In genomic region chr1:167544447-167544846, GRCh38 we compare ENCODE assay signal across 15 cellular contexts. TPM values are rescaled to one million over a fixed set of nuclear protein-coding genes. Genes with fewer than 3 reads are reported as not detected.
DNase-seq lines count a peak whose midpoint lies in the region; FAIRE-seq and TF ChIP-seq lines count a peak whose summit lies in the region.
"Had no signal": no experiment of that assay in that cellular context is flagged by ENCODE, and none has a peak within 500 bp of the region (broad histone marks: within the 10 kb centered on the region; RNA-seq: fewer than 3 reads in every experiment).

No MANE protein-coding gene starts in this region.

- H3K36me3 ChIP-seq in BLaER1 treated with 17β-estradiol and CSF1 and Interleukin-3, amounts not matched to agents 10 nM and 100 nM: peaks cover 32 to 85% (median 68%) of the 10 kb centered on the region in 11 experiments
- H3K36me3 ChIP-seq in BE2C: no peaks in the 10 kb centered on the region; the same call in 1 of the 2 replicates

- no peaks in the 10 kb centered on the region for H3K27me3 ChIP-seq in BLaER1 treated with 17β-estradiol and CSF1 and Interleukin-3, amounts not matched to agents 10 nM and 100 nM
- H3K27me3 ChIP-seq in BE2C: no peaks in the 10 kb centered on the region

- no peak for DNase-seq in GM12891 (ENCODE audit: insufficient read length, low spot score)
- peak; percentile 58 for DNase-seq in RWPE1 (ENCODE audit: low spot score)
- peak; percentile 95 for DNase-seq in epithelial cell of esophagus (ENCODE audit: low read depth)
- DNase-seq in BE2C: no peak
- no peak for DNase-seq in lower leg skin (ENCODE audit: low spot score in 2 of 2)
- no peak for DNase-seq in NCI-H1105 (lab: John Stamatoyannopoulos, UW)
- DNase-seq in T-helper 9 cell: no peak
- DNase-seq: DMS53; H9; NCI-H1694; NCI-H510A; small intestine; stimulated activated naive CD4-positive, alpha-beta T cell had no signal

- H4K20me1 ChIP-seq in BLaER1 treated with 17β-estradiol and CSF1 and Interleukin-3, amounts not matched to agents 10 nM and 100 nM: peaks cover 0 to 42% (median 0%) of the 10 kb centered on the region in 11 experiments; a peak in 4 of 22 replicates

- intact Hi-C loops in lower leg skin (cut with DNase I; ENCODE audit: low total_unique reads): no loop called here

- POLR2A ChIA-PET in RWPE1 (lab: Yijun Ruan, JAX; ENCODE audit: low non-redundant PET): no interaction called here

- H3K27ac ChIP-seq in BLaER1 treated with 17β-estradiol and CSF1 and Interleukin-3, amounts not matched to agents 10 nM and 100 nM: peak overlapping the region in 3 of 11 experiments; percentile 10 to 37 (median 35); a peak in 4 of 22 replicates
- no peak overlapping the region for H3K27ac ChIP-seq in RWPE1

- TF ChIP-seq POLR2A in GM12891 (IDR thresholded peaks at IDR 0.05; ENCODE audit: low read depth, low read length): no peak
- TF ChIP-seq POLR2A in lower leg skin (IDR thresholded peaks at IDR 0.05): no peak

- TF ChIP-seq CTCF in RWPE1 (conservative IDR thresholded peaks at IDR 0.05; ENCODE audit: low read depth) (no peak), epithelial cell of esophagus (IDR thresholded peaks at IDR 0.05; ENCODE audit: insufficient read depth, low read depth, low read length, missing control alignments) (no peak), BE2C (IDR thresholded peaks at IDR 0.05; ENCODE audit: low read depth, low read length) (no peak), lower leg skin (IDR thresholded peaks at IDR 0.05) (no peak)

- no peak overlapping the region for H3K4me3 ChIP-seq in BLaER1 treated with 17β-estradiol and CSF1 and Interleukin-3, amounts not matched to agents 10 nM and 100 nM
- no peak overlapping the region for H3K4me3 ChIP-seq in epithelial cell of esophagus (ENCODE audit: low read length)
- no peak overlapping the region for H3K4me3 ChIP-seq in BE2C (ENCODE audit: low read depth, low read length)
- no peak overlapping the region for H3K4me3 ChIP-seq in lower leg skin (ENCODE audit: low read depth, poor library complexity, severe bottlenecking)

- H3K4me2 ChIP-seq in BLaER1 treated with 17β-estradiol and CSF1 and Interleukin-3, amounts not matched to agents 10 nM and 100 nM: peak overlapping the region in 6 of 11 experiments; percentile 8 to 99 (median 54); a peak in 10 of 22 replicates

- H3K9me3 ChIP-seq in BLaER1 treated with 17β-estradiol and CSF1 and Interleukin-3, amounts not matched to agents 10 nM and 100 nM (replicated peaks in 1 of 11): no peaks in the 10 kb centered on the region
- H3K9me3 ChIP-seq in BE2C: no peaks in the 10 kb centered on the region

- CTCF ChIA-PET in RWPE1 (lab: Yijun Ruan, JAX): interaction anchor here (1.2 kb wide), 1 partner anchor 143 kb away, joined by 3 read pairs; no protein-coding TSS in a partner anchor

- peak; percentile 67 for FAIRE-seq in GM12891 (lab: Jason Lieb, UNC)
- FAIRE-seq: small intestine had no signal

- peak overlapping the region in 1 of 11 experiments; percentile 45; a peak in 1 of 22 replicates for H3K9ac ChIP-seq in BLaER1 treated with 17β-estradiol and CSF1 and Interleukin-3, amounts not matched to agents 10 nM and 100 nM

- WGBS in lower leg skin, 2 donors: 75 to 80% methylated on average over 3 of the region's 3 CpGs

- peaks cover 12 to 98% (median 40%) of the 10 kb centered on the region in 10 experiments for H3K4me1 ChIP-seq in BLaER1 treated with 17β-estradiol and CSF1 and Interleukin-3, amounts not matched to agents 10 nM and 100 nM
- no peaks in the 10 kb centered on the region for H3K4me1 ChIP-seq in BE2C

TF ChIP-seq in GM12891, 5 proteins besides CTCF, POLR2A, EP300 and RAD21:
- no peak for TF ChIP-seq TAF1 (IDR thresholded peaks at IDR 0.05; ENCODE audit: low read depth, low read length)

RNA-seq across cellular contexts. Expression of gene CREG1, which starts 9.1 kb away (rescaled TPM):
- polyA plus RNA-seq in GM12891 (2012; ENCODE audit: low read depth, missing spikeins): 5.7 TPM
- polyA plus RNA-seq in BE2C (2012; ENCODE audit: insufficient read depth, insufficient read length, low read depth): 20.1 TPM
- total RNA-seq in lower leg skin: 100 to 1,000 TPM; 196 to 467 (median 339) TPM

RNA-seq across cellular contexts. Expression of gene CD247, which starts 26.1 kb away (rescaled TPM):
- 0.26 TPM for polyA plus RNA-seq in GM12891 (2012; ENCODE audit: low read depth, missing spikeins)
- not detected for polyA plus RNA-seq in BE2C (2012; ENCODE audit: insufficient read depth, insufficient read length, low read depth)
- total RNA-seq in lower leg skin: under 1 TPM in 3 of 4 donors, not detected in 1; 0.27 to 0.61 (median 0.58) TPM
- total RNA-seq: osteocyte had no signal

Comparison
In these comparisons a context has a peak if more than half of its experiments do, and no peak if none do; other contexts are left out.
1. DNase-seq: peak in RWPE1 (single experiment) and epithelial cell of esophagus (single experiment); none in GM12891 (single experiment), BE2C (single experiment), lower leg skin (0 of 2), NCI-H1105 (single experiment) and T-helper 9 cell (single experiment).